8 cellular contexts compared by ENCODE assay signal in genomic region chr12:103771466-103771865, GRCh38.
DNase-seq lines count a peak whose midpoint lies in the region; ATAC-seq, FAIRE-seq and TF ChIP-seq lines count a peak whose summit lies in the region.

No MANE protein-coding gene starts in this region.

- no peaks in the 10 kb centered on the region for H3K79me1 ChIP-seq in trophoblast cell (ENCODE audit: low read length)

- WGBS in trophoblast cell (ENCODE audit: extremely low coverage, insufficient coverage, insufficient read length): no CpG with 5 or more reads among the region's 3 CpGs

- no peak overlapping the region for H3K9ac ChIP-seq in trophoblast cell (ENCODE audit: low read length)

- H3K79me2 ChIP-seq in trophoblast cell (ENCODE audit: control insufficient read depth, insufficient read depth, low read length, poor library complexity): no peaks in the 10 kb centered on the region

- TF ChIP-seq POLR2A in H54 (IDR thresholded peaks at IDR 0.05; ENCODE audit: low read depth, low read length): no peak

- H3K14ac ChIP-seq in trophoblast cell (ENCODE audit: low read length): no peak overlapping the region

- no peaks in the 10 kb centered on the region for H3K4me1 ChIP-seq in trophoblast cell (ENCODE audit: control insufficient read depth in 1 of 2, insufficient read depth in 2 of 2, low read length in 2 of 2)

- peak; percentile 6 for DNase-seq in NOMO-1 treated with DMSO at 0.1 percent for 48 hours (lab: John Stamatoyannopoulos, UW; ENCODE audit: unreplicated experiment)
- DNase-seq in NOMO-1 treated with dmso at 0.1 percent for 144 hours (lab: John Stamatoyannopoulos, UW; ENCODE audit: unreplicated experiment): no peak
- peak; percentile 46 for DNase-seq in OCI-M1 (lab: John Stamatoyannopoulos, UW)
- DNase-seq in fibroblast of the conjunctiva (ENCODE audit: low read depth): peak; percentile 14
- DNase-seq in trophoblast cell: peak; percentile 29 to 69
- no peak for DNase-seq in central memory CD4-positive, alpha-beta T cell
- DNase-seq in H54 (ENCODE audit: insufficient read length, low spot score): no peak

- H2BK12ac ChIP-seq in trophoblast cell (ENCODE audit: low read length): no peak overlapping the region

- H3K4me2 ChIP-seq in trophoblast cell (ENCODE audit: low read length): no peak overlapping the region

- no peaks in the 10 kb centered on the region for H3K27me3 ChIP-seq in trophoblast cell (ENCODE audit: insufficient read depth, low read length)

- H2BK120ac ChIP-seq in trophoblast cell (ENCODE audit: insufficient read depth, low read length, poor library complexity): no peak overlapping the region

- no peak overlapping the region for H2AFZ ChIP-seq in trophoblast cell (ENCODE audit: insufficient read depth, low read length, poor library complexity)

- H4K12ac ChIP-seq in trophoblast cell (ENCODE audit: low read depth, low read length): no peak overlapping the region

- no peaks in the 10 kb centered on the region for H3K9me3 ChIP-seq in trophoblast cell (ENCODE audit: insufficient read depth, low read depth, low read length)

- H3K27ac ChIP-seq in trophoblast cell (ENCODE audit: low read depth, low read length): no peak overlapping the region

- no peak for FAIRE-seq in H54 (lab: Jason Lieb, UNC)

- H4K91ac ChIP-seq in trophoblast cell (ENCODE audit: low read depth, low read length): no peak overlapping the region

- H3K4ac ChIP-seq in trophoblast cell (ENCODE audit: low read depth, low read length): no peak overlapping the region

- no peak overlapping the region for H4K8ac ChIP-seq in trophoblast cell (ENCODE audit: low read depth, low read length)

- H3K36me3 ChIP-seq in trophoblast cell (ENCODE audit: control insufficient read depth in 1 of 2, insufficient read depth in 2 of 2, low read length in 2 of 2): peaks cover 2% of the 10 kb centered on the region in 2 experiments

- H2BK5ac ChIP-seq in trophoblast cell (ENCODE audit: low read depth, low read length, poor library complexity): no peak overlapping the region

- ATAC-seq in HG02623 (IDR thresholded peaks at IDR 0.05; ENCODE audit: unreplicated experiment): no peak

- no peak overlapping the region for H3K23ac ChIP-seq in trophoblast cell (ENCODE audit: low read length)

- no peak overlapping the region for H2AK5ac ChIP-seq in trophoblast cell (ENCODE audit: low read length)

- H3K18ac ChIP-seq in trophoblast cell (ENCODE audit: low read length): no peak overlapping the region

- H3K4me3 ChIP-seq in trophoblast cell (ENCODE audit: low read depth, low read length): no peak overlapping the region

Comparison
In these comparisons a context has a peak if more than half of its experiments do, and no peak if none do; other contexts are left out.
1. DNase-seq: peak in NOMO-1 treated with DMSO at 0.1 percent for 48 hours (single experiment), OCI-M1 (single experiment), fibroblast of the conjunctiva (single experiment) and trophoblast cell (2 of 2); none in NOMO-1 treated with dmso at 0.1 percent for 144 hours (single experiment), central memory CD4-positive, alpha-beta T cell (single experiment) and H54 (single experiment).